Comparison of ENCODE assay signal across 13 cellular contexts in genomic region chr6:15893556-15894253, GRCh38.
DNase-seq lines count a peak whose midpoint lies in the region; ATAC-seq, FAIRE-seq and TF ChIP-seq lines count a peak whose summit lies in the region.
"Had no signal": no experiment of that assay in that cellular context is flagged by ENCODE, and none has a peak within 500 bp of the region (broad histone marks: within the 10 kb centered on the region; RNA-seq: fewer than 3 reads in every experiment).

No MANE protein-coding gene starts in this region.

- no CpG with 5 or more reads among the region's 5 CpGs for WGBS in H9 (ENCODE audit: extremely low coverage, insufficient read length, low lambda C conversion rate)

- H3K14ac ChIP-seq in H9 (ENCODE audit: insufficient read depth, low read length) = no peak overlapping the region

- H2AFZ ChIP-seq in H9 (ENCODE audit: low read length) = no peak overlapping the region

- H3K36me3 Mint-ChIP-seq in H9 (ENCODE audit: insufficient read depth in 1 of 3, low read depth in 3 of 3) = peaks cover 1 to 9% (median 4%) of the 10 kb centered on the region in 3 experiments; a peak in 4 of 7 replicates
- H3K36me3 Mint-ChIP-seq: naive B cell had no signal

- H3K23me2 ChIP-seq in H9 (ENCODE audit: insufficient read length, low read depth, low read length, poor library complexity, severe bottlenecking) = no peaks in the 10 kb centered on the region

- no peak overlapping the region for H2BK12ac ChIP-seq in H9 (ENCODE audit: insufficient read length, low read depth, low read length)

- FAIRE-seq in HTR-8/SVneo (lab: Jason Lieb, UNC) = no peak

- H4K5ac ChIP-seq in H9 (ENCODE audit: insufficient read length, low read depth, low read length) = no peak overlapping the region

- H2BK5ac ChIP-seq in H9 (ENCODE audit: insufficient read length, low read length) = no peak overlapping the region

- peak overlapping the region; percentile 68 for H3K18ac ChIP-seq in H9 (ENCODE audit: insufficient read length, low read depth, low read length)

- no peaks in the 10 kb centered on the region for H3K27me3 ChIP-seq in H9 (ENCODE audit: insufficient read depth, low read length)
- H3K27me3 ChIP-seq: SJSA1 had no signal

- no peak overlapping the region for H3K4me3 ChIP-seq in AG04449 (ENCODE audit: low read depth, low read length)
- H3K4me3 ChIP-seq: SJSA1 had no signal

- H3K56ac ChIP-seq in H9 (ENCODE audit: insufficient read length, low read depth, low read length) = no peak overlapping the region

- H4K8ac ChIP-seq in H9 (replicated peaks; ENCODE audit: insufficient read length, low read depth, low read length) = no peak overlapping the region

- H3K79me1 ChIP-seq in H9 (ENCODE audit: insufficient read depth, low read depth, low read length, poor library complexity, severe bottlenecking) = no peaks in the 10 kb centered on the region

- H3K4me2 ChIP-seq in H9 (ENCODE audit: insufficient read depth, insufficient read length, low read length) = no peak overlapping the region

- no peak overlapping the region for H3T11ph ChIP-seq in H9 (ENCODE audit: low read length)

- no peaks in the 10 kb centered on the region for H3K27me3 Mint-ChIP-seq in H9 (ENCODE audit: low read depth)
- H3K27me3 Mint-ChIP-seq: naive B cell had no signal

- H3K9me3 ChIP-seq in H9 (ENCODE audit: control insufficient read depth, low read depth, low read length) = no peaks in the 10 kb centered on the region
- H3K9me3 ChIP-seq: SJSA1 had no signal

- no peak overlapping the region for H3K4ac ChIP-seq in H9 (ENCODE audit: low read depth, low read length)

- no peak overlapping the region for H2AK5ac ChIP-seq in H9 (ENCODE audit: insufficient read length, low read length)

- H3K9me3 Mint-ChIP-seq in H9 = peaks cover 2 to 6% of the 10 kb centered on the region in 2 experiments; a peak in 4 of 5 replicates

- H4K91ac ChIP-seq in H9 (ENCODE audit: insufficient read length, low read depth, low read length) = no peak overlapping the region

- H2BK15ac ChIP-seq in H9 (ENCODE audit: low read depth, low read length) = no peak overlapping the region

- ATAC-seq in HG02840 (IDR thresholded peaks at IDR 0.05; ENCODE audit: low FRiP score, unreplicated experiment) (no peak), HG03442 (IDR thresholded peaks at IDR 0.05; ENCODE audit: unreplicated experiment) (no peak)
- ATAC-seq: stimulated activated naive CD8-positive, alpha-beta T cell treated with anti-CD3 and anti-CD28 coated beads, Interleukin-15, Interleukin-2, amounts not matched to agents 100 U/mL and 50 U/mL, for 24 hours had no signal

- peak overlapping the region; percentile 16 to 97 (median 95); a peak in 4 of 7 replicates for H3K27ac Mint-ChIP-seq in H9
- H3K27ac Mint-ChIP-seq: naive B cell had no signal

- no peak overlapping the region for H2BK120ac ChIP-seq in H9 (ENCODE audit: low read depth, low read length, poor library complexity, severe bottlenecking)

- peaks cover 42 to 47% of the 10 kb centered on the region in 2 experiments for H3K4me1 Mint-ChIP-seq in H9

- DNase-seq in AG04449 (ENCODE audit: low read depth, low spot score) (no peak), H9 (no peak), RPMI7951 (ENCODE audit: low read depth) (peak; percentile 80), glomerular endothelial cell (ENCODE audit: extremely low read depth, low read depth, low spot score) (peak; percentile 54), hepatic stellate cell (ENCODE audit: low spot score) (no peak), HTR-8/SVneo (ENCODE audit: insufficient read length, low spot score) (no peak)
- DNase-seq: amniotic stem cell; EL; naive B cell; stimulated activated naive CD8-positive, alpha-beta T cell treated with anti-CD3 and anti-CD28 coated beads, Interleukin-15, Interleukin-2, amounts not matched to agents 100 U/mL and 50 U/mL, for 24 hours had no signal

- peak; percentile 5 for TF ChIP-seq CTCF in AG04449 (IDR thresholded peaks at IDR 0.05; ENCODE audit: insufficient read depth, low read length, missing control alignments)
- peak; percentile 91 for TF ChIP-seq CTCF in H9 (conservative IDR thresholded peaks at IDR 0.05)

- CTCF ChIA-PET in AG04449 (lab: Yijun Ruan, JAX) = interaction anchor here (0.6 to 1.1 kb wide), 2 partner anchors 16 to 21 kb away, joined by 3 read pairs; no protein-coding TSS in a partner anchor

- no peaks in the 10 kb centered on the region for H4K20me1 ChIP-seq in H9 (ENCODE audit: control insufficient read depth, insufficient read depth, insufficient read length)

- H3K27ac ChIP-seq in H9 (ENCODE audit: insufficient read length, low read depth, low read length) = peak overlapping the region; percentile 62
- H3K27ac ChIP-seq: SJSA1 had no signal

- H2BK20ac ChIP-seq in H9 (ENCODE audit: low read depth, low read length, poor library complexity, severe bottlenecking) = no peak overlapping the region

- H3K79me2 ChIP-seq in H9 (ENCODE audit: insufficient read depth, low read length) = no peaks in the 10 kb centered on the region

- H3K4me1 ChIP-seq in H9 (ENCODE audit: insufficient read depth, low read length) = peaks cover 9% of the 10 kb centered on the region
- H3K4me1 ChIP-seq: SJSA1 had no signal

- POLR2A ChIA-PET in AG04449 (lab: Yijun Ruan, JAX) = no interaction called here

- H3K4me3 Mint-ChIP-seq in H9 = no peak overlapping the region
- H3K4me3 Mint-ChIP-seq: naive B cell had no signal

- H3K9ac ChIP-seq in H9 (ENCODE audit: extremely low read depth, insufficient read length, low read length) = no peak overlapping the region

- H3K23ac ChIP-seq in H9 (ENCODE audit: insufficient read length, low read depth, low read length) = no peak overlapping the region

Comparison
In these comparisons a context has a peak if more than half of its experiments do, and no peak if none do; other contexts are left out.
1. DNase-seq: peak in RPMI7951 (single experiment) and glomerular endothelial cell (single experiment); none in AG04449 (single experiment), H9 (single experiment), hepatic stellate cell (single experiment) and HTR-8/SVneo (single experiment).